In genomic region chr13:93355094-93355493, GRCh38 we compare ENCODE assay signal across 27 cellular contexts.
"Had no signal": no experiment of that assay in that cellular context is flagged by ENCODE, and none has a peak within 500 bp of the region (broad histone marks: within the 10 kb centered on the region; RNA-seq: fewer than 3 reads in every experiment).

No MANE protein-coding gene starts in this region.

- DNase-seq: activated CD4-positive, alpha-beta memory T cell treated with anti-CD3 and anti-CD28 coated beads, Interleukin-2, amount 10 ng/mL, durations not matched to agents 7 days and 5 days; activated CD4-positive, alpha-beta T cell treated with anti-CD3 and anti-CD28 coated beads for 1 hour; activated CD4-positive, alpha-beta T cell treated with anti-CD3 and anti-CD28 coated beads, Interleukin-2, amount 10 ng/mL, durations not matched to agents 7 days and 5 days; activated CD8-positive, alpha-beta memory T cell treated with anti-CD3 and anti-CD28 coated beads, Interleukin-2, amount 50 U/mL, for 48 hours; activated gamma-delta T cell; activated naive CD4-positive, alpha-beta T cell treated with anti-CD3 and anti-CD28 coated beads, Interleukin-2, amount 10 ng/mL, durations not matched to agents 7 days and 5 days; activated naive CD8-positive, alpha-beta T cell treated with anti-CD3 and anti-CD28 coated beads, Interleukin-2, amount 10 ng/mL, durations not matched to agents 7 days and 5 days; activated T-cell treated with anti-CD3 and anti-CD28 coated beads, Interleukin-2, amount 50 U/mL, for 24 hours; cerebellar nuclear complex; colonic mucosa; effector CD8-positive, alpha-beta T cell; left lung; mesendoderm; natural killer cell; right cardiac atrium; stimulated activated CD4-positive, alpha-beta T cell treated with anti-CD3 and anti-CD28 coated beads, Interleukin-15, amount 100 ng/mL, for 24 hours; stimulated activated CD4-positive, alpha-beta T cell treated with anti-CD3 and anti-CD28 coated beads, Interleukin-2, amount 100 ng/mL, for 24 hours; stimulated activated naive B cell treated with anti-CD40 and anti-IgM and Interleukin-4, amounts not matched to agents 10 μg/mL and 1 μg/mL and 100 μg/mL, for 72 hours; stomach; thyroid gland; upper lobe of left lung had no signal

- H3K4me1 ChIP-seq: ascending aorta, colonic mucosa, left lung, stomach, thyroid gland, upper lobe of left lung, vagina had no signal

- FAIRE-seq: frontal cortex, islet of Langerhans had no signal

- H3K4me3 ChIP-seq: ascending aorta, cardiac muscle cell, colonic mucosa, left lung, lung, stomach, thyroid gland, upper lobe of left lung, vagina had no signal

- H3K9me3 ChIP-seq: ascending aorta, colonic mucosa, left lung, thyroid gland, upper lobe of left lung, vagina had no signal

- H3K36me3 ChIP-seq: ascending aorta, cardiac muscle cell, colonic mucosa, left lung, stomach, thyroid gland, upper lobe of left lung, vagina had no signal

- H3K27ac ChIP-seq: ascending aorta, cardiac muscle cell, colonic mucosa, left lung, stomach, thyroid gland, upper lobe of left lung, vagina had no signal

- H3K27me3 ChIP-seq: ascending aorta, cardiac muscle cell, colonic mucosa, left lung, stomach, thyroid gland, upper lobe of left lung, vagina had no signal
